2 cellular contexts compared by ENCODE assay signal in genomic region chr9:36007309-36007708, GRCh38.
TF ChIP-seq lines count a peak whose summit lies in the region.

No MANE protein-coding gene starts in this region.

TF ChIP-seq in GM12891, 5 proteins besides CTCF, POLR2A, EP300 and RAD21:
- TF ChIP-seq SPI1 (IDR thresholded peaks at IDR 0.05; ENCODE audit: low read depth, low read length) (peak; percentile 98), PAX5 (IDR thresholded peaks at IDR 0.05; ENCODE audit: insufficient read depth, low read length, severe bottlenecking) (no peak)

TF ChIP-seq in GM12878, 131 proteins besides CTCF, POLR2A, EP300 and RAD21:
- peak; percentile 23; the same call in 1 of the 2 replicates for TF ChIP-seq RUNX3 (IDR thresholded peaks at IDR 0.05; ENCODE audit: low read length)
- no peak for TF ChIP-seq BCL11A (IDR thresholded peaks at IDR 0.05; ENCODE audit: low read depth, low read length)
- peak; percentile 72 for TF ChIP-seq IRF4 (IDR thresholded peaks at IDR 0.05; ENCODE audit: low read depth, low read length)
- no peak for TF ChIP-seq HCFC1 (IDR thresholded peaks at IDR 0.05; ENCODE audit: low read length)
- TF ChIP-seq JUNB (IDR thresholded peaks at IDR 0.05): peak; percentile 47
- peak; percentile 39; the same call in 1 of the 2 replicates for TF ChIP-seq ATF2 (IDR thresholded peaks at IDR 0.05; ENCODE audit: low read length)
- no peak for TF ChIP-seq ZNF207 (IDR thresholded peaks at IDR 0.05; ENCODE audit: borderline replicate concordance)
- peak; percentile 86; the same call in 1 of the 2 replicates for TF ChIP-seq SPI1 (IDR thresholded peaks at IDR 0.05; ENCODE audit: borderline replicate concordance, insufficient read depth, low read depth, low read length)
